Comparison of ENCODE assay signal across 12 cellular contexts in the genomic region with DNA sequence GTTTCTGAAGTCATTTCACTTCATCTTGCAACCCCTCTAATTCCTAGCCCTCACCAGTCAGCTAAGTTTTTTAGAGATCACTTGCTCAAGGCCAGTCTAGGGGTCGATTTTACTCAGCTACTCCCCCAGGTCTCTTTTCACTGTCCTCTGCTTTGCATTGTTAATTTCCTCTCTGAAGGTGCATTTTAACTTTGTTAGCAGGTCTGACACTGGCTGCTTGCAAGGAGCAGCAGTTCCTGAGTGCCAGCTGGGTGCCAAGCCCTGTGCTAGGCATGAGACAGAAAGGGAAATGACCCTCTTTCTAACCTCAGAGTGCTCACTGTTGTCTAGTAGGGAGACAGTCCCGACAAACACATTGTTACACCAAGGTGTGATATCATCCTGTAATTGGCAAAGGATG. TPM values are rescaled to one million over a fixed set of nuclear protein-coding genes. Genes with fewer than 3 reads are reported as not detected.
DNase-seq lines count a peak whose midpoint lies in the region; ATAC-seq and TF ChIP-seq lines count a peak whose summit lies in the region.
"Had no signal": no experiment of that assay in that cellular context is flagged by ENCODE, and none has a peak within 500 bp of the region (broad histone marks: within the 10 kb centered on the region; RNA-seq: fewer than 3 reads in every experiment).

No MANE protein-coding gene starts in this region.

- H3K27me3 Mint-ChIP-seq in endodermal cell (ENCODE audit: insufficient read depth) = no peaks in the 10 kb centered on the region
- H3K27me3 Mint-ChIP-seq in MCF 10A (ENCODE audit: insufficient read depth, unreplicated experiment) = peaks cover 9% of the 10 kb centered on the region

- H3K4me2 ChIP-seq in trophoblast cell (ENCODE audit: low read length) = no peak overlapping the region
- H3K4me2 ChIP-seq: A549 had no signal

- no peak overlapping the region for H4K8ac ChIP-seq in trophoblast cell (ENCODE audit: low read depth, low read length)

- no peaks in the 10 kb centered on the region for H3K79me2 ChIP-seq in trophoblast cell (ENCODE audit: control insufficient read depth, insufficient read depth, low read length, poor library complexity)

- TF ChIP-seq CTCF in endodermal cell (conservative IDR thresholded peaks at IDR 0.05) = no peak
- TF ChIP-seq CTCF in MCF 10A (IDR thresholded peaks at IDR 0.05; ENCODE audit: unreplicated experiment) = no peak

- H2BK120ac ChIP-seq in trophoblast cell (ENCODE audit: insufficient read depth, low read length, poor library complexity) = no peak overlapping the region

- no peaks in the 10 kb centered on the region for H3K36me3 ChIP-seq in endodermal cell (ENCODE audit: control insufficient read depth, insufficient read depth, low read length)
- H3K36me3 ChIP-seq in trophoblast cell (ENCODE audit: control insufficient read depth in 1 of 2, insufficient read depth in 2 of 2, low read length in 2 of 2) = no peaks in the 10 kb centered on the region

- H3K4me3 ChIP-seq in endodermal cell (ENCODE audit: low read length) (no peak overlapping the region), trophoblast cell (ENCODE audit: low read depth, low read length) (no peak overlapping the region)
- H3K4me3 ChIP-seq: A549 had no signal

- no peak overlapping the region for H2BK5ac ChIP-seq in trophoblast cell (ENCODE audit: low read depth, low read length, poor library complexity)

- H4K91ac ChIP-seq in trophoblast cell (ENCODE audit: low read depth, low read length) = no peak overlapping the region

- no peak overlapping the region for H3K4ac ChIP-seq in trophoblast cell (ENCODE audit: low read depth, low read length)

- no peaks in the 10 kb centered on the region for H3K4me1 ChIP-seq in endodermal cell (ENCODE audit: control insufficient read depth, insufficient read depth, low read length)
- no peaks in the 10 kb centered on the region for H3K4me1 ChIP-seq in trophoblast cell (ENCODE audit: control insufficient read depth in 1 of 2, insufficient read depth in 2 of 2, low read length in 2 of 2)
- H3K4me1 ChIP-seq: A549 had no signal

- peak overlapping the region; percentile 30 for H2BK12ac ChIP-seq in trophoblast cell (ENCODE audit: low read length)

- no TSS peak for BruUV-seq in MCF 10A (replicated peaks; lab: Mats Ljungman, UMichigan)

- CTCF ChIA-PET in MCF 10A (lab: Yijun Ruan, JAX) = interaction anchor here (0.6 kb wide), 1 partner anchor 17 kb away, joined by 3 read pairs; no protein-coding TSS in a partner anchor

- no peaks in the 10 kb centered on the region for H3K36me3 Mint-ChIP-seq in endodermal cell (ENCODE audit: low read depth)
- no peaks in the 10 kb centered on the region for H3K36me3 Mint-ChIP-seq in MCF 10A (ENCODE audit: insufficient read depth, unreplicated experiment)
- H3K36me3 Mint-ChIP-seq: CD8-positive, alpha-beta memory T cell had no signal

- H3K23ac ChIP-seq in trophoblast cell (ENCODE audit: low read length) = no peak overlapping the region

- H3K9me3 ChIP-seq in endodermal cell (ENCODE audit: control insufficient read depth, low read length) = no peaks in the 10 kb centered on the region
- no peaks in the 10 kb centered on the region for H3K9me3 ChIP-seq in trophoblast cell (ENCODE audit: insufficient read depth, low read depth, low read length)
- H3K9me3 ChIP-seq: A549 had no signal

- H2AFZ ChIP-seq in trophoblast cell (ENCODE audit: insufficient read depth, low read length, poor library complexity) = no peak overlapping the region

- H3K4me1 Mint-ChIP-seq in endodermal cell = peaks cover 25% of the 10 kb centered on the region
- H3K4me1 Mint-ChIP-seq in MCF 10A (ENCODE audit: insufficient read depth, unreplicated experiment) = no peaks in the 10 kb centered on the region
- H3K4me1 Mint-ChIP-seq: CD8-positive, alpha-beta memory T cell had no signal

- intact Hi-C loops in MCF 10A (cut with micrococcal nuclease) = no loop called here

- H3K4me3 Mint-ChIP-seq in endodermal cell (no peak overlapping the region), MCF 10A (ENCODE audit: unreplicated experiment) (no peak overlapping the region)
- H3K4me3 Mint-ChIP-seq: CD8-positive, alpha-beta memory T cell had no signal

- DNase-seq in NCI-H69 (lab: John Stamatoyannopoulos, UW) (peak; percentile 24), endodermal cell (no peak), trophoblast cell (no peak), C1 segment of cervical spinal cord (lab: John Stamatoyannopoulos, UW) (no peak), MCF 10A (ENCODE audit: unreplicated experiment) (no peak)
- DNase-seq: CD8-positive, alpha-beta memory T cell; DMS53; GF-D8; H7 had no signal

- WGBS in endodermal cell (ENCODE audit: insufficient coverage in 1 of 2, insufficient read length in 1 of 2), 2 experiments = 35% methylated on average over 2 of the region's 2 CpGs; no CpG with 5 or more reads in 1 of the 2 experiments
- no CpG with 5 or more reads among the region's 2 CpGs for WGBS in trophoblast cell (ENCODE audit: extremely low coverage, insufficient coverage, insufficient read length)

- H3K27ac ChIP-seq in endodermal cell (ENCODE audit: low read depth, low read length) (no peak overlapping the region), trophoblast cell (ENCODE audit: low read depth, low read length) (no peak overlapping the region)
- H3K27ac ChIP-seq: A549 had no signal

- peak overlapping the region; percentile 14 for H3K27ac Mint-ChIP-seq in endodermal cell
- H3K27ac Mint-ChIP-seq in MCF 10A (ENCODE audit: low read depth, unreplicated experiment) = no peak overlapping the region
- H3K27ac Mint-ChIP-seq: CD8-positive, alpha-beta memory T cell had no signal

- H3K9ac ChIP-seq in endodermal cell (ENCODE audit: extremely low read depth, low read length, poor library complexity, severe bottlenecking) = no peak overlapping the region
- no peak overlapping the region for H3K9ac ChIP-seq in trophoblast cell (ENCODE audit: low read length)

- no peaks in the 10 kb centered on the region for H3K27me3 ChIP-seq in endodermal cell (ENCODE audit: control insufficient read depth, insufficient read depth, low read length, poor library complexity, severe bottlenecking)
- H3K27me3 ChIP-seq in trophoblast cell (ENCODE audit: insufficient read depth, low read length) = no peaks in the 10 kb centered on the region

- ATAC-seq in HG03469 (IDR thresholded peaks at IDR 0.05; ENCODE audit: unreplicated experiment) = no peak
- ATAC-seq: A549, HepG2 had no signal

- no peak overlapping the region for H4K12ac ChIP-seq in trophoblast cell (ENCODE audit: low read depth, low read length)

- peaks cover 2% of the 10 kb centered on the region for H3K79me1 ChIP-seq in trophoblast cell (ENCODE audit: low read length)

- H2AK5ac ChIP-seq in trophoblast cell (ENCODE audit: low read length) = no peak overlapping the region

- H3K18ac ChIP-seq in trophoblast cell (ENCODE audit: low read length) = no peak overlapping the region

- POLR2A ChIA-PET in MCF 10A (lab: Yijun Ruan, JAX) = no interaction called here

- H3K9me3 Mint-ChIP-seq in endodermal cell = no peaks in the 10 kb centered on the region
- H3K9me3 Mint-ChIP-seq in MCF 10A (ENCODE audit: unreplicated experiment) = no peaks in the 10 kb centered on the region

- H3K14ac ChIP-seq in trophoblast cell (ENCODE audit: low read length) = no peak overlapping the region

RNA-seq across cellular contexts. Expression of a gene that starts 17.8 kb away (rescaled TPM):
- total RNA-seq in endodermal cell = 1 to 10 TPM in 1 of 2 donors, under 1 TPM in 1; 0.42 to 4.2 TPM
- polyA plus RNA-seq in endodermal cell (2013, experiment 1 of 2) = 44.5 TPM
- polyA plus RNA-seq in endodermal cell (2013, experiment 2 of 2) = 43.8 TPM
- 75.1 and 80.9 TPM in 2 replicates for polyA plus RNA-seq in trophoblast cell (2013)
- total RNA-seq in MCF 10A (2022) = not detected in 2 replicates
- total RNA-seq: HepG2 had no signal
